22 cellular contexts compared by ENCODE assay signal in genomic region chr13:100584901-100585300, GRCh38. TPM values are rescaled to one million over a fixed set of nuclear protein-coding genes. Genes with fewer than 3 reads are reported as not detected.
DNase-seq lines count a peak whose midpoint lies in the region; ATAC-seq and TF ChIP-seq lines count a peak whose summit lies in the region.
"Had no signal": no experiment of that assay in that cellular context is flagged by ENCODE, and none has a peak within 500 bp of the region (broad histone marks: within the 10 kb centered on the region; RNA-seq: fewer than 3 reads in every experiment).

No MANE protein-coding gene starts in this region.

- H3K36me3 ChIP-seq in DND-41 (ENCODE audit: insufficient read depth, low read length): 0 out of 2 replicates have a peak, but pooled peaks cover 3% of the 10 kb centered on the region
- H3K36me3 ChIP-seq: vagina had no signal

- H3K9me3 Mint-ChIP-seq in activated CD8-positive, alpha-beta memory T cell treated with anti-CD3 and anti-CD28 coated beads, Interleukin-2, amount 10 ng/mL, durations not matched to agents 7 days and 5 days (ENCODE audit: low read depth): no peaks in the 10 kb centered on the region
- H3K9me3 Mint-ChIP-seq in activated CD4-positive, alpha-beta T cell treated with anti-CD3 and anti-CD28 coated beads, Interleukin-2, amount 10 ng/mL, durations not matched to agents 24 days and 14 days: peaks cover 14% of the 10 kb centered on the region
- H3K9me3 Mint-ChIP-seq: activated B cell treated with CpG ODN at 0.5 μM for 24 hours had no signal

- H3K27ac ChIP-seq in DND-41 (ENCODE audit: low read length): no peak overlapping the region
- H3K27ac ChIP-seq: A549, esophagus muscularis mucosa, HL-60, vagina had no signal

- CTCF ChIA-PET in activated CD8-positive, alpha-beta memory T cell treated with anti-CD3 and anti-CD28 coated beads, Interleukin-2, amount 10 ng/mL, durations not matched to agents 7 days and 5 days (lab: Charles Lee): interaction anchor here (1.2 to 4.1 kb wide), 4 partner anchors 9 to 927 kb away, joined by 3 to 38 read pairs (median 5); no protein-coding TSS in a partner anchor

- H3K4me2 ChIP-seq in DND-41 (ENCODE audit: insufficient read depth, low read length): no peak overlapping the region
- H3K4me2 ChIP-seq: A549 had no signal

- peak; percentile 45 for DNase-seq in activated CD8-positive, alpha-beta memory T cell treated with anti-CD3 and anti-CD28 coated beads, Interleukin-2, amount 10 ng/mL, durations not matched to agents 7 days and 5 days
- DNase-seq in activated CD8-positive, alpha-beta memory T cell treated with anti-CD3 and anti-CD28 coated beads for 24 hours: no peak
- DNase-seq in DND-41: peak; percentile 20
- peak; percentile 73 for DNase-seq in activated CD4-positive, alpha-beta T cell treated with anti-CD3 and anti-CD28 coated beads, Interleukin-2, amount 10 ng/mL, durations not matched to agents 24 days and 14 days
- peak; percentile 89 for DNase-seq in astrocyte of the hippocampus (ENCODE audit: low read depth, low spot score)
- no peak for DNase-seq in effector CD4-positive, alpha-beta T cell
- no peak for DNase-seq in A172 (ENCODE audit: low spot score)
- DNase-seq: activated B cell treated with CpG ODN at 0.5 μM for 24 hours; C1 segment of cervical spinal cord; effector CD8-positive, alpha-beta T cell; mesendoderm; NCI-H146; NCI-H774; SHP77 treated with DMSO at 0.1 percent for 48 hours; substantia nigra had no signal

- H3K27me3 ChIP-seq in DND-41 (ENCODE audit: insufficient read depth, low read length, poor library complexity): no peaks in the 10 kb centered on the region
- H3K27me3 ChIP-seq: esophagus muscularis mucosa, vagina had no signal

- H3K4me1 ChIP-seq in DND-41 (ENCODE audit: insufficient read depth, low read length): peaks cover 40% of the 10 kb centered on the region

- ATAC-seq in activated CD8-positive, alpha-beta memory T cell treated with anti-CD3 and anti-CD28 coated beads, Interleukin-2, amount 10 ng/mL, durations not matched to agents 7 days and 5 days: no peak
- ATAC-seq in DND-41 (ENCODE audit: insufficient read depth, low read depth): no peak
- no peak for ATAC-seq in GM21390 (IDR thresholded peaks at IDR 0.05; ENCODE audit: unreplicated experiment)
- ATAC-seq: A549, GM12878 had no signal

- no peaks in the 10 kb centered on the region for H3K79me2 ChIP-seq in DND-41 (ENCODE audit: insufficient read depth, low read length)

- intact Hi-C loops in activated CD4-positive, alpha-beta T cell treated with anti-CD3 and anti-CD28 coated beads, Interleukin-2, amount 10 ng/mL, durations not matched to agents 24 days and 14 days (cut with micrococcal nuclease): loop anchor here (1.0 to 10.0 kb wide), 3 partner anchors 27 to 1810 kb away; no protein-coding TSS in a partner anchor

- no peaks in the 10 kb centered on the region for H3K9me3 ChIP-seq in DND-41 (ENCODE audit: insufficient read depth, low read length, severe bottlenecking)
- H3K9me3 ChIP-seq: esophagus muscularis mucosa, vagina had no signal

- peaks cover 17% of the 10 kb centered on the region for H3K36me3 Mint-ChIP-seq in activated CD8-positive, alpha-beta memory T cell treated with anti-CD3 and anti-CD28 coated beads, Interleukin-2, amount 10 ng/mL, durations not matched to agents 7 days and 5 days
- H3K36me3 Mint-ChIP-seq in activated CD4-positive, alpha-beta T cell treated with anti-CD3 and anti-CD28 coated beads, Interleukin-2, amount 10 ng/mL, durations not matched to agents 24 days and 14 days (ENCODE audit: low read depth): peaks cover 22% of the 10 kb centered on the region

- no peak for TF ChIP-seq CTCF in DND-41 (IDR thresholded peaks at IDR 0.05; ENCODE audit: borderline replicate concordance, extremely low read depth, low read length, poor library complexity, severe bottlenecking)

- H3K4me3 ChIP-seq in DND-41 (ENCODE audit: low read depth in 1 of 2, low read length in 2 of 2): no peak overlapping the region
- H3K4me3 ChIP-seq: A549, esophagus muscularis mucosa, GM12878, vagina had no signal

- peaks cover 57% of the 10 kb centered on the region for H3K4me1 Mint-ChIP-seq in activated CD8-positive, alpha-beta memory T cell treated with anti-CD3 and anti-CD28 coated beads, Interleukin-2, amount 10 ng/mL, durations not matched to agents 7 days and 5 days
- H3K4me1 Mint-ChIP-seq in activated CD4-positive, alpha-beta T cell treated with anti-CD3 and anti-CD28 coated beads, Interleukin-2, amount 10 ng/mL, durations not matched to agents 24 days and 14 days: peaks cover 57% of the 10 kb centered on the region

- no peaks in the 10 kb centered on the region for H4K20me1 ChIP-seq in DND-41 (ENCODE audit: insufficient read depth, low read length)

- no peaks in the 10 kb centered on the region for H3K27me3 Mint-ChIP-seq in activated CD8-positive, alpha-beta memory T cell treated with anti-CD3 and anti-CD28 coated beads, Interleukin-2, amount 10 ng/mL, durations not matched to agents 7 days and 5 days
- H3K27me3 Mint-ChIP-seq in activated CD4-positive, alpha-beta T cell treated with anti-CD3 and anti-CD28 coated beads, Interleukin-2, amount 10 ng/mL, durations not matched to agents 24 days and 14 days: no peaks in the 10 kb centered on the region
- H3K27me3 Mint-ChIP-seq: activated B cell treated with CpG ODN at 0.5 μM for 24 hours had no signal

- no peak overlapping the region for H3K9ac ChIP-seq in DND-41 (ENCODE audit: low read depth, low read length)

- peak overlapping the region; percentile 31 for H3K27ac Mint-ChIP-seq in activated CD8-positive, alpha-beta memory T cell treated with anti-CD3 and anti-CD28 coated beads, Interleukin-2, amount 10 ng/mL, durations not matched to agents 7 days and 5 days
- peak overlapping the region; percentile 17 for H3K27ac Mint-ChIP-seq in activated CD4-positive, alpha-beta T cell treated with anti-CD3 and anti-CD28 coated beads, Interleukin-2, amount 10 ng/mL, durations not matched to agents 24 days and 14 days
- H3K27ac Mint-ChIP-seq: activated B cell treated with CpG ODN at 0.5 μM for 24 hours, nephron had no signal

- H2AFZ ChIP-seq in DND-41 (ENCODE audit: low read depth, low read length): no peak overlapping the region

- no peak overlapping the region for H3K4me3 Mint-ChIP-seq in activated CD8-positive, alpha-beta memory T cell treated with anti-CD3 and anti-CD28 coated beads, Interleukin-2, amount 10 ng/mL, durations not matched to agents 7 days and 5 days
- H3K4me3 Mint-ChIP-seq in activated CD4-positive, alpha-beta T cell treated with anti-CD3 and anti-CD28 coated beads, Interleukin-2, amount 10 ng/mL, durations not matched to agents 24 days and 14 days: peak overlapping the region; percentile 54
- H3K4me3 Mint-ChIP-seq: activated B cell treated with CpG ODN at 0.5 μM for 24 hours, nephron had no signal

RNA-seq across cellular contexts. Expression of gene GGACT, which starts 3.7 kb away (rescaled TPM):
- 1 to 10 TPM; 5.0 to 5.3 TPM for total RNA-seq in activated CD8-positive, alpha-beta memory T cell treated with anti-CD3 and anti-CD28 coated beads, Interleukin-2, amount 10 ng/mL, durations not matched to agents 7 days and 5 days
- total RNA-seq in activated CD4-positive, alpha-beta T cell treated with anti-CD3 and anti-CD28 coated beads, Interleukin-2, amount 10 ng/mL, durations not matched to agents 24 days and 14 days: 4.4 and 5.9 TPM in 2 replicates
- total RNA-seq in A172 (2014; rRNA removed; shearing (Covaris generic)): 0.72 and 1.5 TPM in 2 replicates

Comparison
In these comparisons a context has a peak if more than half of its experiments do, and no peak if none do; other contexts are left out.
1. DNase-seq: peak in activated CD8-positive, alpha-beta memory T cell treated with anti-CD3 and anti-CD28 coated beads, Interleukin-2, amount 10 ng/mL, durations not matched to agents 7 days and 5 days (single experiment), DND-41 (single experiment), activated CD4-positive, alpha-beta T cell treated with anti-CD3 and anti-CD28 coated beads, Interleukin-2, amount 10 ng/mL, durations not matched to agents 24 days and 14 days (single experiment) and astrocyte of the hippocampus (single experiment); none in activated CD8-positive, alpha-beta memory T cell treated with anti-CD3 and anti-CD28 coated beads for 24 hours (single experiment), effector CD4-positive, alpha-beta T cell (single experiment) and A172 (single experiment).